In genomic region chr3:56801597-56802410, GRCh38 we compare ENCODE assay signal across 8 cellular contexts. TPM values are rescaled to one million over a fixed set of nuclear protein-coding genes. Genes with fewer than 3 reads are reported as not detected.
DNase-seq lines count a peak whose midpoint lies in the region; ATAC-seq and TF ChIP-seq lines count a peak whose summit lies in the region.

Gene ARHGEF3, minus strand, starts transcription at chr3:56801949. Its CDS starts 151 bp downstream, at chr3:56801798.

- ATAC-seq in GM21529 (IDR thresholded peaks at IDR 0.05; ENCODE audit: unreplicated experiment) = peak; percentile 89

- no peaks in the 10 kb centered on the region for H3K4me1 ChIP-seq in SJCRH30
- peaks cover 45% of the 10 kb centered on the region for H3K4me1 ChIP-seq in suprapubic skin

- TF ChIP-seq CTCF in suprapubic skin (IDR thresholded peaks at IDR 0.05) = no peak

- H3K27me3 ChIP-seq in SJCRH30 (no peaks in the 10 kb centered on the region), suprapubic skin (no peaks in the 10 kb centered on the region)

- H3K4me3 Mint-ChIP-seq in activated naive CD4-positive, alpha-beta T cell treated with anti-CD3 and anti-CD28 coated beads for 36 hours = peak within 1 kb of the TSS; percentile 95

- no peak within 1 kb of the TSS for H3K4me3 ChIP-seq in SJCRH30
- peak within 1 kb of the TSS; percentile 68 for H3K4me3 ChIP-seq in suprapubic skin

- peak in 1 of 2 donors; percentile 45 for TF ChIP-seq POLR2A in suprapubic skin (IDR thresholded peaks at IDR 0.05)

- peaks cover 4% of the 10 kb centered on the region for H3K36me3 Mint-ChIP-seq in activated naive CD4-positive, alpha-beta T cell treated with anti-CD3 and anti-CD28 coated beads for 36 hours (ENCODE audit: low read depth)

- no peaks in the 10 kb centered on the region for H3K27me3 Mint-ChIP-seq in activated naive CD4-positive, alpha-beta T cell treated with anti-CD3 and anti-CD28 coated beads for 36 hours (ENCODE audit: low read depth)

- DNase-seq in EL (peak; percentile 73), SJCRH30 (no peak), germinal center (ENCODE audit: low spot score) (peak; percentile 94), nucleus accumbens (lab: John Stamatoyannopoulos, UW) (peak in 55 of 56 donors; percentile 18 to 92 (median 81)), suprapubic skin (ENCODE audit: low spot score in 2 of 2) (peak; percentile 89 to 90)
- peak; percentile 89 for DNase-seq in activated naive CD4-positive, alpha-beta T cell treated with anti-CD3 and anti-CD28 coated beads for 36 hours

- H3K36me3 ChIP-seq in SJCRH30 = no peaks in the 10 kb centered on the region
- no peaks in the 10 kb centered on the region for H3K36me3 ChIP-seq in suprapubic skin

- no peak for TF ChIP-seq EP300 in Ishikawa (IDR thresholded peaks at IDR 0.05; ENCODE audit: borderline replicate concordance)
- no peak for TF ChIP-seq EP300 in suprapubic skin (IDR thresholded peaks at IDR 0.05)

- peaks cover 38% of the 10 kb centered on the region for H3K4me1 Mint-ChIP-seq in activated naive CD4-positive, alpha-beta T cell treated with anti-CD3 and anti-CD28 coated beads for 36 hours (ENCODE audit: low read depth)

- H3K9me3 ChIP-seq in SJCRH30 (replicated peaks) (no peaks in the 10 kb centered on the region), suprapubic skin (no peaks in the 10 kb centered on the region)

- CTCF ChIA-PET in activated naive CD4-positive, alpha-beta T cell treated with anti-CD3 and anti-CD28 coated beads for 36 hours (lab: Charles Lee) = interaction anchor here (0.5 to 10.1 kb wide), 34 partner anchors 12 to 423 kb away, joined by 3 to 204 read pairs (median 4); no protein-coding TSS in a partner anchor

- peak; percentile 52 for TF ChIP-seq RAD21 in Ishikawa (IDR thresholded peaks at IDR 0.05; ENCODE audit: low read depth)

- no peaks in the 10 kb centered on the region for H3K9me3 Mint-ChIP-seq in activated naive CD4-positive, alpha-beta T cell treated with anti-CD3 and anti-CD28 coated beads for 36 hours

- intact Hi-C loops in activated naive CD4-positive, alpha-beta T cell treated with anti-CD3 and anti-CD28 coated beads for 36 hours (cut with micrococcal nuclease) = loop anchor here (1.0 to 5.0 kb wide), 3 partner anchors 245 to 460 kb away; partner anchors contain the start of gene CCDC66

- H3K27ac ChIP-seq in SJCRH30 (no peak within 1 kb of the TSS), suprapubic skin (peak within 1 kb of the TSS; percentile 55)

- H3K27ac Mint-ChIP-seq in activated naive CD4-positive, alpha-beta T cell treated with anti-CD3 and anti-CD28 coated beads for 36 hours = peak within 1 kb of the TSS; percentile 89

- 4% methylated on average over 34 of the region's 65 CpGs for WGBS in suprapubic skin

TF ChIP-seq in Ishikawa, 13 proteins besides CTCF, POLR2A, EP300 and RAD21:
- TF ChIP-seq CREB1 (IDR thresholded peaks at IDR 0.05; ENCODE audit: low read depth) (no peak), USF1 (IDR thresholded peaks at IDR 0.05) (peak; percentile 90), EGR1 (IDR thresholded peaks at IDR 0.05) (0 out of 2 replicates have a peak, but pooled peaks have one; percentile 21), FOXM1 (IDR thresholded peaks at IDR 0.05; ENCODE audit: borderline replicate concordance, low read depth) (no peak), REST (IDR thresholded peaks at IDR 0.05; ENCODE audit: low read depth) (no peak), TEAD4 (IDR thresholded peaks at IDR 0.05) (no peak), NFIC (IDR thresholded peaks at IDR 0.05) (no peak), MAX (IDR thresholded peaks at IDR 0.05) (peak; percentile 94), YY1 (IDR thresholded peaks at IDR 0.05; ENCODE audit: low read depth) (no peak), TAF1 (IDR thresholded peaks at IDR 0.05; ENCODE audit: low read depth) (peak; percentile 84), CEBPB (IDR thresholded peaks at IDR 0.05) (no peak), TCF12 (IDR thresholded peaks at IDR 0.05; ENCODE audit: low read depth) (no peak; the same call in 1 of the 2 replicates), ZBTB7A (IDR thresholded peaks at IDR 0.05; ENCODE audit: low read depth) (peak; percentile 67; the same call in 1 of the 2 replicates)

RNA-seq across cellular contexts. Expression of gene ARHGEF3, which starts in this region (rescaled TPM):
- 24.9 and 29.9 TPM in 2 replicates for total RNA-seq in SJCRH30 (2014; rRNA removed; shearing (Covaris generic))
- 10 to 100 TPM; 36.4 to 37.7 TPM for total RNA-seq in activated naive CD4-positive, alpha-beta T cell treated with anti-CD3 and anti-CD28 coated beads for 36 hours
- total RNA-seq in suprapubic skin = 10 to 100 TPM; 16.3 to 23.0 (median 19.8) TPM

Comparison
In these comparisons a context has a peak if more than half of its experiments do, and no peak if none do; other contexts are left out.
1. DNase-seq: peak in EL (single experiment), activated naive CD4-positive, alpha-beta T cell treated with anti-CD3 and anti-CD28 coated beads for 36 hours (single experiment), germinal center (single experiment), nucleus accumbens (55 of 56) and suprapubic skin (2 of 2); none in SJCRH30 (0 of 2).